In the genomic region with DNA sequence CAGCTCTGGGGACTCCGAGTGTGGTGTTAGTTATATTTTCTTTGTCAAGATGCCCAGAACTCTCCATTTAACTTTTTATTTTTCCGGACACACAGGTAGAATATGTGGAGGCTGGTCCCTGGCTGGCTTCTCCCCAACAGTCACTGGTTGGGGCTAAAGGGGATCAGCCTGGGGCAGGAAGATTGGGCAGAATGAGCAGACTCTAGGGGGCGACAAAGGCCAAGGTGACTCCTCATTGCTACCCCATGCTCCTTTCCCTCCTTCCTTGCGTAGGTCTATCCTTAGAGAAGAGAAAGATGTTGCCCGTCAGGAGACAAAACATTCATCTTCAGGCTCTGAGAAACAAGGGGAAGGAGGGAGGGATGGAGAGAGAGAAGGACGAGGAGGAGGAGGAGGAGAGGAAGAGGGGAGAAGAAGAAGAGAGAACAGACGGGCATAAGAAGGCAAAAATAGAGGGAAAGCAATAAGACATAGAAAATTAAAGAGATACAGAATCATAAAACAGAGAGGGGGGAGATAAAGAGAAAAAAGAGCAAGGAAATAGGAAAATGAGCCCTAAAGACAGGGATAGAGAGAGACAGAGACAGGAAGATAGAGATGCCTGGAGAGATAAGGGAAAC, we compare ENCODE assay signal across 9 cellular contexts.
DNase-seq lines count a peak whose midpoint lies in the region; TF ChIP-seq lines count a peak whose summit lies in the region.
"Had no signal": no experiment of that assay in that cellular context is flagged by ENCODE, and none has a peak within 500 bp of the region (broad histone marks: within the 10 kb centered on the region; RNA-seq: fewer than 3 reads in every experiment).

No MANE protein-coding gene starts in this region.

- TF ChIP-seq CTCF in GM10266 (IDR thresholded peaks at IDR 0.05; ENCODE audit: control insufficient read depth, insufficient read depth, low read depth, missing control alignments) (peak; percentile 29), fibroblast of mammary gland (conservative IDR thresholded peaks at IDR 0.05; ENCODE audit: control insufficient read depth, insufficient read depth, low read depth, low read length) (peak; percentile 21)

- peaks cover 10% of the 10 kb centered on the region for H3K9me3 ChIP-seq in MG63

- no peak overlapping the region for H3K4me3 ChIP-seq in fibroblast of mammary gland (ENCODE audit: control insufficient read depth, low read depth, low read length)
- H3K4me3 ChIP-seq in MG63 = no peak overlapping the region

- no peaks in the 10 kb centered on the region for H3K27me3 ChIP-seq in MG63

- no peaks in the 10 kb centered on the region for H3K36me3 ChIP-seq in MG63

- peak; percentile 29 for DNase-seq in A172 (ENCODE audit: low spot score)
- DNase-seq in GM10266 (ENCODE audit: extremely low spot score) = no peak
- peak; percentile 21 for DNase-seq in OCI-M1 (lab: John Stamatoyannopoulos, UW)
- no peak for DNase-seq in fibroblast of mammary gland (ENCODE audit: low read depth)
- no peak for DNase-seq in mesenteric fat pad (ENCODE audit: low spot score)
- no peak for DNase-seq in NCI-H1048 (lab: John Stamatoyannopoulos, UW)
- no peak for DNase-seq in MG63
- no peak for DNase-seq in activated CD8-positive, alpha-beta memory T cell treated with anti-CD3 and anti-CD28 coated beads, Interleukin-2, amount 50 U/mL, for 4 hours
- DNase-seq: effector CD8-positive, alpha-beta T cell had no signal

Comparison
In these comparisons a context has a peak if more than half of its experiments do, and no peak if none do; other contexts are left out.
1. DNase-seq: peak in A172 (single experiment) and OCI-M1 (single experiment); none in GM10266 (single experiment), fibroblast of mammary gland (single experiment), mesenteric fat pad (single experiment), NCI-H1048 (single experiment), MG63 (single experiment) and activated CD8-positive, alpha-beta memory T cell treated with anti-CD3 and anti-CD28 coated beads, Interleukin-2, amount 50 U/mL, for 4 hours (single experiment).